8 cellular contexts compared by ENCODE assay signal in the genomic region with DNA sequence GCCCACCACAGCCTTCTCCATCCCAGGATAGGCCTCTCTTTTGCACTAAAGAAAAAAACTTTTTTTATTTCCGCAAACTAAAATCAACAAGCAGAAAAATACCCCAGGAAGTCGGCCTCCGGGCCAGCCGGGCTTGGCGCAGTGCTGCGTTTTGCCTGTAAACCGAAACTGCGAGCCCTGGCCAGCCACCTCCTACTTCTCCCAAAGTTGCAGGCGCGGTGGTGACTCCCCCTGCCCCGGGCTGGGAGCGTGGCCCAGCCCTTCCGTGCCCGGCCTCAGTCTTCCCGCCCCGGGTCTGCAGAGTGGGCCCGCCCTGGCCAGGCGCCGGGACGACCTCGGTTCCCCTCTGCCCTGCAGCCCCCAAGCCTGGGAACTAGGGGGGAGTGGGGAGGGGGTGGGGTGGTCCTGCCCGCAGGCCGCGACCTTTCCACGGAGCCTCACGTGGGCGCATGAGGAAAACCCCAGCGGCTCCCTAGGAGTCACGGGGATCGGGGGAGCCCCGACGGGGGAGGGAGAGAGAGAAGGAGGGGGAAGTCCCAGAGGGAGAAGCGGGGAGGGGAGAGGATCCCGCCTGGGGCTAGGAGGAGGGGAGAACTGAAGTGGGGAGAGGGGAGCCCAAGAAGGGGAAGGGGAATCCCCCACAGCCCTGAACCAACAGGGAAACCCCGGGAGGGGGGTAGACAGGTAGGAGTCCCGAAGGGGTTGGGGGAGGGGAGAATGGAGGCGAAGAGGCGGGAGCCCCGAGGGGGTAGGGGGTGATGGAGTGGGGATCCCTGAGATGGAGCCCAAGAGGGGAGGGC. TPM values are rescaled to one million over a fixed set of nuclear protein-coding genes. Genes with fewer than 3 reads are reported as not detected.
DNase-seq lines count a peak whose midpoint lies in the region; ATAC-seq, FAIRE-seq and TF ChIP-seq lines count a peak whose summit lies in the region.

No MANE protein-coding gene starts in this region.

- H3K4me1 ChIP-seq in NT2/D1 (ENCODE audit: insufficient read depth, insufficient read length) (peaks cover 10% of the 10 kb centered on the region), aorta (ENCODE audit: control insufficient read depth in 1 of 2, insufficient read depth in 2 of 2, low read length in 2 of 2) (no peaks in the 10 kb centered on the region)

- H3K9me3 ChIP-seq in NT2/D1 (ENCODE audit: insufficient read depth, low read length), result peaks cover 12% of the 10 kb centered on the region; the same call in 1 of the 2 replicates
- no peaks in the 10 kb centered on the region for H3K9me3 ChIP-seq in aorta (ENCODE audit: control insufficient read depth, low read length)

- peaks cover 23% of the 10 kb centered on the region for H3K36me3 ChIP-seq in NT2/D1 (ENCODE audit: insufficient read depth, insufficient read length, low read length)
- no peaks in the 10 kb centered on the region for H3K36me3 ChIP-seq in aorta (ENCODE audit: control insufficient read depth in 1 of 2, insufficient read depth in 2 of 2, low read length in 1 of 2)

- H3K4me3 ChIP-seq in NT2/D1 (ENCODE audit: insufficient read length, low read depth) (peak overlapping the region; percentile 37), aorta (ENCODE audit: low read length in 2 of 2) (peak overlapping the region; percentile 44 to 87)

- H3K9ac ChIP-seq in NT2/D1 (ENCODE audit: insufficient read length, low read depth), result peak overlapping the region; percentile 83

- DNase-seq in ELF-1 (ENCODE audit: low read depth, low spot score) (peak; percentile 77), NT2/D1 (ENCODE audit: low read depth, low spot score) (no peak), frontal cortex (ENCODE audit: low spot score in 2 of 2) (peak; percentile 46 to 60), omental fat pad (ENCODE audit: low spot score) (peak; percentile 63), aorta (peak; percentile 93)
- peak; percentile 88 for DNase-seq in activated effector memory CD4-positive, alpha-beta T cell treated with anti-CD3 and anti-CD28 coated beads, Interleukin-2, amount 50 U/mL, for 16 hours

- TF ChIP-seq CTCF in omental fat pad (IDR thresholded peaks at IDR 0.05), result no peak

- ATAC-seq in omental fat pad (ENCODE audit: low FRiP score) (peak; percentile 32), aorta (ENCODE audit: low FRiP score) (peak; percentile 55), GM21576 (IDR thresholded peaks at IDR 0.05; ENCODE audit: unreplicated experiment) (no peak), GM19328 (IDR thresholded peaks at IDR 0.05; ENCODE audit: unreplicated experiment) (no peak)

- H3K27me3 ChIP-seq in NT2/D1 (ENCODE audit: insufficient read depth, insufficient read length) (peaks cover 2% of the 10 kb centered on the region), aorta (ENCODE audit: control insufficient read depth in 1 of 2, insufficient read depth in 2 of 2, low read length in 1 of 2) (no peaks in the 10 kb centered on the region)

- H3K27ac ChIP-seq in aorta (ENCODE audit: low read depth in 1 of 2, low read length in 2 of 2), result peak overlapping the region in 1 of 2 donors; percentile 82

- intact Hi-C loops in aorta (cut with DNase I), result loop anchor here (2.0 kb wide), 2 partner anchors 62 to 66 kb away; no protein-coding TSS in a partner anchor

- FAIRE-seq in frontal cortex (lab: Jason Lieb, UNC), result no peak

- 5% methylated on average over 31 to 39 of the region's 39 CpGs for WGBS in aorta, 2 donors

RNA-seq across cellular contexts. Expression of a gene that starts 3.0 kb away (rescaled TPM):
- total RNA-seq in frontal cortex (1.2 TPM), omental fat pad (100 to 1,000 TPM; 120 to 726 (median 425) TPM), aorta (100 to 1,000 TPM in 1 of 2 donors, 10 to 100 TPM in 1; 99.5 to 185 TPM)
- 100 to 1,000 TPM; 127 to 262 TPM for polyA plus RNA-seq in aorta

RNA-seq across cellular contexts. Expression of a gene that starts 22.2 kb away (rescaled TPM):
- total RNA-seq in frontal cortex (46.9 TPM), omental fat pad (10 to 100 TPM; 14.1 to 37.5 (median 23.0) TPM), aorta (10 to 100 TPM; 18.0 to 19.7 TPM)
- 1 to 10 TPM; 7.1 to 7.4 TPM for polyA plus RNA-seq in aorta

RNA-seq across cellular contexts. Expression of a gene that starts 51.6 kb away (rescaled TPM):
- total RNA-seq in frontal cortex (18.3 TPM), omental fat pad (10 to 100 TPM; 28.8 to 43.6 (median 41.1) TPM), aorta (10 to 100 TPM; 27.8 to 32.7 TPM)
- 10 to 100 TPM; 41.7 to 41.9 TPM for polyA plus RNA-seq in aorta

Comparison
In these comparisons a context has a peak if more than half of its experiments do, and no peak if none do; other contexts are left out.
1. ATAC-seq: peak in omental fat pad (single experiment) and aorta (single experiment); none in GM21576 (single experiment) and GM19328 (single experiment).
2. RNA of a gene that starts 3.0 kb away (total RNA-seq): 120 to 726 TPM in omental fat pad and 99.5 to 185 TPM in aorta; 1.2 TPM in frontal cortex (single experiment); every median in the first group is over 10 times any median in the second.